In genomic region chr15:24772709-24773373, GRCh38 we compare ENCODE assay signal across 9 cellular contexts.
A peak's percentile ranks its signal among the peaks of the same experiment; 100 is the strongest.
DNase-seq lines count a peak whose midpoint lies in the region; ATAC-seq and TF ChIP-seq lines count a peak whose summit lies in the region.
"Had no signal": no experiment of that assay in that cellular context is flagged by ENCODE, and none has a peak within 500 bp of the region (broad histone marks: within the 10 kb centered on the region; RNA-seq: fewer than 3 reads in every experiment).

No MANE protein-coding gene starts in this region.

- ATAC-seq in aorta (ENCODE audit: low FRiP score) (peak; percentile 90), GM18861 (IDR thresholded peaks at IDR 0.05; ENCODE audit: unreplicated experiment) (no peak), HG02610 (IDR thresholded peaks at IDR 0.05; ENCODE audit: unreplicated experiment) (no peak)

- peak overlapping the region; percentile 53 for H3K4me3 ChIP-seq in brain microvascular endothelial cell (ENCODE audit: low read depth, low read length)
- H3K4me3 ChIP-seq in iPS DF 6.9 (ENCODE audit: low read length) = peak overlapping the region; percentile 35; the same call in 1 of the 2 replicates
- peak overlapping the region; percentile 22 to 52 (median 38) for H3K4me3 ChIP-seq in sigmoid colon
- H3K4me3 ChIP-seq in aorta (ENCODE audit: low read length in 2 of 2) = peak overlapping the region; percentile 28 to 63
- H3K4me3 ChIP-seq: SK-N-MC had no signal

- WGBS in iPS DF 6.9 (ENCODE audit: insufficient coverage, insufficient read length) = no CpG with 5 or more reads among the region's 47 CpGs
- WGBS in sigmoid colon, 2 donors = 39 to 52% methylated on average over 47 of the region's 47 CpGs
- WGBS in aorta, 2 donors = 21 to 26% methylated on average over 47 of the region's 47 CpGs

- H3K9me3 ChIP-seq in iPS DF 6.9 (ENCODE audit: control insufficient read depth, insufficient read depth, low read length) (no peaks in the 10 kb centered on the region), sigmoid colon (peaks cover 0 to 5% (median 2%) of the 10 kb centered on the region in 4 donors), aorta (ENCODE audit: control insufficient read depth, low read length) (peaks cover 11% of the 10 kb centered on the region)

- DNase-seq in GOT3 (lab: John Stamatoyannopoulos, UW) = peak; percentile 19
- DNase-seq in brain microvascular endothelial cell = peak; percentile 74
- DNase-seq in iPS DF 6.9 (ENCODE audit: low read depth, low spot score) = peak; percentile 64
- DNase-seq in sigmoid colon = peak; percentile 83
- DNase-seq in aorta = peak; percentile 82 to 89

- TF ChIP-seq CTCF in VCaP (conservative IDR thresholded peaks at IDR 0.05) (no peak), brain microvascular endothelial cell (IDR thresholded peaks at IDR 0.05; ENCODE audit: low read depth, low read length, missing control alignments) (no peak), sigmoid colon (IDR thresholded peaks at IDR 0.05) (no peak)

- no peaks in the 10 kb centered on the region for H3K4me1 ChIP-seq in iPS DF 6.9 (ENCODE audit: control insufficient read depth, insufficient read depth, low read length)
- H3K4me1 ChIP-seq in sigmoid colon = no peaks in the 10 kb centered on the region
- no peaks in the 10 kb centered on the region for H3K4me1 ChIP-seq in aorta (ENCODE audit: control insufficient read depth in 1 of 2, insufficient read depth in 2 of 2, low read length in 2 of 2)

- TF ChIP-seq POLR2A in sigmoid colon (IDR thresholded peaks at IDR 0.05) = no peak

- H3K36me3 ChIP-seq in brain microvascular endothelial cell (replicated peaks) (no peaks in the 10 kb centered on the region), iPS DF 6.9 (ENCODE audit: control insufficient read depth, insufficient read depth, low read length) (no peaks in the 10 kb centered on the region), sigmoid colon (no peaks in the 10 kb centered on the region), aorta (ENCODE audit: control insufficient read depth in 1 of 2, insufficient read depth in 2 of 2, low read length in 1 of 2) (no peaks in the 10 kb centered on the region)

- intact Hi-C loops in sigmoid colon (cut with DNase I) (no loop called here), aorta (cut with DNase I) (loop anchor here in 1 of 2 donors (10.0 kb wide), 1 partner anchor 72 kb away; no protein-coding TSS in a partner anchor)

- in situ Hi-C loops in brain microvascular endothelial cell (cut with HindIII; ENCODE audit: low pct_ligation_motif_present, low sequenced_read_pairs) = no loop called here

- H3K27ac ChIP-seq in VCaP (peak overlapping the region; percentile 54), brain microvascular endothelial cell (peak overlapping the region; percentile 19), iPS DF 6.9 (ENCODE audit: low read length) (no peak overlapping the region), sigmoid colon (peak overlapping the region; percentile 12 to 71 (median 27)), aorta (ENCODE audit: low read depth in 1 of 2, low read length in 2 of 2) (no peak overlapping the region)
- H3K27ac ChIP-seq: SK-N-MC had no signal

- no peak for TF ChIP-seq EP300 in sigmoid colon (IDR thresholded peaks at IDR 0.05)

- H3K27me3 ChIP-seq in brain microvascular endothelial cell (replicated peaks) (no peaks in the 10 kb centered on the region), iPS DF 6.9 (ENCODE audit: control insufficient read depth, insufficient read depth, low read length) (no peaks in the 10 kb centered on the region), sigmoid colon (peaks cover 0 to 23% (median 0%) of the 10 kb centered on the region in 3 donors), aorta (ENCODE audit: control insufficient read depth in 1 of 2, insufficient read depth in 2 of 2, low read length in 1 of 2) (no peaks in the 10 kb centered on the region)

Comparison
In these comparisons a context has a peak if more than half of its experiments do, and no peak if none do; other contexts are left out.
1. DNase-seq: peak in every context shown above with its lines; median percentile 86 in aorta; 83 in sigmoid colon; 74 in brain microvascular endothelial cell; 64 in iPS DF 6.9; 19 in GOT3.
2. H3K27ac ChIP-seq: peak in VCaP (single experiment), brain microvascular endothelial cell (single experiment) and sigmoid colon (4 of 4); none in iPS DF 6.9 (single experiment) and aorta (0 of 2).
3. Peak in every context shown above with its lines, with median percentiles within 50 percentile points of each other: H3K4me3 ChIP-seq.